ENCODE assay signal across 1 cellular context in the genomic region with DNA sequence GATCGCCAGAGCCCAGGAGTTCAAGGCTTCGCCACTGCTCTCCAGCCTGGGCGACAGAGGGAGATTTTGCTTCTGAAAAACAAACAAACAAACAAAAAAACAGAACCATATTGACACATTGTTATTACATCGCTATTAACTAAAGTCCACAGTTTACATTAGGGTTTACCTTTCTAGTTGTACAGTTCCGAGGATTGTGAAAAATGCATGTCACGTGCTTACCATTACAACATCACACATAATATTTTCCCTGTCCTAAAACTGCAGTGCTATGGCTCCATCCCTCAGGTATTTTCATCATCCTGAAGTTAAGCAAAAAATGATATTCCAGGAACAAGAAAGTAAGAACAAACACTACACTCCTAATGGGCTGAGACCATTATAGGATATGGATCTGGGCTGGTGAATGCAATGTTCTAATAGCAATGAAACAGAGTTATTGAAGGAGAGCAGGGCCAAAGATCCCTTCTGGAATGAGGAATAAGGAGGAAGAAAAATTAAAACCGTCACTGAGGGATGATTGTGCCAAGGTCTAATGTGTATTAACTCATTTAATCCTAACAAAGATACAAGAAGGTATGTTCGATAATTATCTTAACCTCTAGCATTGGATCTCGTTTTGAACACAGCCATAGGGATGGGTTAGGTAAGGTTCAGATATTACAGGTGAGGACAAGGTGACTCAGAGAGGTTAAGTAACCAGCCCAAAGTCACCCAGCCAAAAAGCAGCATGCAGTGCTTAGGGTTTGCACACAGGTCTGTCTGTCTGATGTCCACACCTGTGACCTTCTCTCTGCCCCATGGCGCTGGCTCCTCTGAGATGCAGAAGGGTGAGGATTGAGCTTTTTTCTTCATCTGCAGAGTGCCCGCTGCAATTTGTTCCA.
TF ChIP-seq lines count a peak whose summit lies in the region.

No MANE protein-coding gene starts in this region.

TF ChIP-seq in K562, 482 proteins besides CTCF, POLR2A, EP300 and RAD21 (continues in another document):
- TF ChIP-seq RBM34 (IDR thresholded peaks at IDR 0.05; ENCODE audit: borderline replicate concordance, insufficient read depth, low read length), result no peak
- TF ChIP-seq ZNF699 (CRISPR knock-in tag; IDR thresholded peaks at IDR 0.05; ENCODE audit: insufficient replicate concordance), result no peak
- TF ChIP-seq PRMT5 (CRISPR knock-in tag; IDR thresholded peaks at IDR 0.05), result no peak
- TF ChIP-seq PCBP1 (IDR thresholded peaks at IDR 0.05; ENCODE audit: low read depth, low read length, poor library complexity, severe bottlenecking), result no peak
- TF ChIP-seq, protein P1, sequence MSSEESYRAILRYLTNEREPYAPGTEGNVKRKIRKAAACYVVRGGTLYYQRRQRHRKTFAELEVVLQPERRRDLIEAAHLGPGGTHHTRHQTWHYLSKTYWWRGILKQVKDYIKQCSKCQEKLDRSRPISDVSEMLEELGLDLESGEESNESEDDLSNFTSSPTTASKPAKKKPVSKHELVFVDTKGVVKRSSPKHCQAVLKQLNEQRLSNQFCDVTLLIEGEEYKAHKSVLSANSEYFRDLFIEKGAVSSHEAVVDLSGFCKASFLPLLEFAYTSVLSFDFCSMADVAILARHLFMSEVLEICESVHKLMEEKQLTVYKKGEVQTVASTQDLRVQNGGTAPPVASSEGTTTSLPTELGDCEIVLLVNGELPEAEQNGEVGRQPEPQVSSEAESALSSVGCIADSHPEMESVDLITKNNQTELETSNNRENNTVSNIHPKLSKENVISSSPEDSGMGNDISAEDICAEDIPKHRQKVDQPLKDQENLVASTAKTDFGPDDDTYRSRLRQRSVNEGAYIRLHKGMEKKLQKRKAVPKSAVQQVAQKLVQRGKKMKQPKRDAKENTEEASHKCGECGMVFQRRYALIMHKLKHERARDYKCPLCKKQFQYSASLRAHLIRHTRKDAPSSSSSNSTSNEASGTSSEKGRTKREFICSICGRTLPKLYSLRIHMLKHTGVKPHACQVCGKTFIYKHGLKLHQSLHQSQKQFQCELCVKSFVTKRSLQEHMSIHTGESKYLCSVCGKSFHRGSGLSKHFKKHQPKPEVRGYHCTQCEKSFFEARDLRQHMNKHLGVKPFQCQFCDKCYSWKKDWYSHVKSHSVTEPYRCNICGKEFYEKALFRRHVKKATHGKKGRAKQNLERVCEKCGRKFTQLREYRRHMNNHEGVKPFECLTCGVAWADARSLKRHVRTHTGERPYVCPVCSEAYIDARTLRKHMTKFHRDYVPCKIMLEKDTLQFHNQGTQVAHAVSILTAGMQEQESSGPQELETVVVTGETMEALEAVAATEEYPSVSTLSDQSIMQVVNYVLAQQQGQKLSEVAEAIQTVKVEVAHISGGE (CRISPR knock-in tag; IDR thresholded peaks at IDR 0.05), result no peak
- no peak for TF ChIP-seq NFE2 (IDR thresholded peaks at IDR 0.05; ENCODE audit: low read depth)
- no peak for TF ChIP-seq RBBP5 (IDR thresholded peaks at IDR 0.05; ENCODE audit: borderline replicate concordance, insufficient read depth, low read length, poor library complexity, severe bottlenecking)
- no peak for TF ChIP-seq POU5F1 (IDR thresholded peaks at IDR 0.05; ENCODE audit: borderline replicate concordance, low read depth, low read length, partially characterized antibody)
- TF ChIP-seq, protein P2, sequence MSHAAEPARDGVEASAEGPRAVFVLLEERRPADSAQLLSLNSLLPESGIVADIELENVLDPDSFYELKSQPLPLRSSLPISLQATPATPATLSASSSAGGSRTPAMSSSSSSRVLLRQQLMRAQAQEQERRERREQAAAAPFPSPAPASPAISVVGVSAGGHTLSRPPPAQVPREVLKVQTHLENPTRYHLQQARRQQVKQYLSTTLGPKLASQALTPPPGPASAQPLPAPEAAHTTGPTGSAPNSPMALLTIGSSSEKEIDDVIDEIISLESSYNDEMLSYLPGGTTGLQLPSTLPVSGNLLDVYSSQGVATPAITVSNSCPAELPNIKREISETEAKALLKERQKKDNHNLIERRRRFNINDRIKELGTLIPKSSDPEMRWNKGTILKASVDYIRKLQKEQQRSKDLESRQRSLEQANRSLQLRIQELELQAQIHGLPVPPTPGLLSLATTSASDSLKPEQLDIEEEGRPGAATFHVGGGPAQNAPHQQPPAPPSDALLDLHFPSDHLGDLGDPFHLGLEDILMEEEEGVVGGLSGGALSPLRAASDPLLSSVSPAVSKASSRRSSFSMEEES (CRISPR knock-in tag; IDR thresholded peaks at IDR 0.05), result peak; percentile 64
- TF ChIP-seq NR2C2 (CRISPR knock-in tag; IDR thresholded peaks at IDR 0.05), result no peak
- no peak for TF ChIP-seq NR2C2 (tag; IDR thresholded peaks at IDR 0.05)
- no peak for TF ChIP-seq TRIM28 (IDR thresholded peaks at IDR 0.05)
- TF ChIP-seq BCOR (IDR thresholded peaks at IDR 0.05), result peak; percentile 80
- TF ChIP-seq ZNF589 (CRISPR knock-in tag; IDR thresholded peaks at IDR 0.05; ENCODE audit: low read depth), result no peak
- TF ChIP-seq, protein P3, sequence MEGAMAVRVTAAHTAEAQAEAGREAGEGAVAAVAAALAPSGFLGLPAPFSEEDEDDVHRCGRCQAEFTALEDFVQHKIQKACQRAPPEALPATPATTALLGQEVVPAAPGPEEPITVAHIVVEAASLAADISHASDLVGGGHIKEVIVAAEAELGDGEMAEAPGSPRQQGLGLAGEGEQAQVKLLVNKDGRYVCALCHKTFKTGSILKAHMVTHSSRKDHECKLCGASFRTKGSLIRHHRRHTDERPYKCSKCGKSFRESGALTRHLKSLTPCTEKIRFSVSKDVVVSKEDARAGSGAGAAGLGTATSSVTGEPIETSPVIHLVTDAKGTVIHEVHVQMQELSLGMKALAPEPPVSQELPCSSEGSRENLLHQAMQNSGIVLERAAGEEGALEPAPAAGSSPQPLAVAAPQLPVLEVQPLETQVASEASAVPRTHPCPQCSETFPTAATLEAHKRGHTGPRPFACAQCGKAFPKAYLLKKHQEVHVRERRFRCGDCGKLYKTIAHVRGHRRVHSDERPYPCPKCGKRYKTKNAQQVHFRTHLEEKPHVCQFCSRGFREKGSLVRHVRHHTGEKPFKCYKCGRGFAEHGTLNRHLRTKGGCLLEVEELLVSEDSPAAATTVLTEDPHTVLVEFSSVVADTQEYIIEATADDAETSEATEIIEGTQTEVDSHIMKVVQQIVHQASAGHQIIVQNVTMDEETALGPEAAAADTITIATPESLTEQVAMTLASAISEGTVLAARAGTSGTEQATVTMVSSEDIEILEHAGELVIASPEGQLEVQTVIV (CRISPR knock-in tag; IDR thresholded peaks at IDR 0.05; ENCODE audit: borderline replicate concordance), result no peak
- TF ChIP-seq RAD51 (IDR thresholded peaks at IDR 0.05; ENCODE audit: borderline replicate concordance, low read depth), result peak; percentile 29; the same call in 1 of the 2 replicates
- TF ChIP-seq, protein P4, sequence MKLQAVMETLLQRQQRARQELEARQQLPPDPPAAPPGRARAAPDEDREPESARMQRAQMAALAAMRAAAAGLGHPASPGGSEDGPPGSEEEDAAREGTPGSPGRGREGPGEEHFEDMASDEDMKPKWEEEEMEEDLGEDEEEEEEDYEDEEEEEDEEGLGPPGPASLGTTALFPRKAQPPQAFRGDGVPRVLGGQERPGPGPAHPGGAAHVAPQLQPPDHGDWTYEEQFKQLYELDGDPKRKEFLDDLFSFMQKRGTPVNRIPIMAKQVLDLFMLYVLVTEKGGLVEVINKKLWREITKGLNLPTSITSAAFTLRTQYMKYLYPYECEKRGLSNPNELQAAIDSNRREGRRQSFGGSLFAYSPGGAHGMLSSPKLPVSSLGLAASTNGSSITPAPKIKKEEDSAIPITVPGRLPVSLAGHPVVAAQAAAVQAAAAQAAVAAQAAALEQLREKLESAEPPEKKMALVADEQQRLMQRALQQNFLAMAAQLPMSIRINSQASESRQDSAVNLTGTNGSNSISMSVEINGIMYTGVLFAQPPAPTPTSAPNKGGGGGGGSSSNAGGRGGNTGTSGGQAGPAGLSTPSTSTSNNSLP (IDR thresholded peaks at IDR 0.05; ENCODE audit: borderline replicate concordance, low read depth, low read length), result no peak
- TF ChIP-seq SRSF7 (optimal IDR thresholded peaks at IDR 0.05; ENCODE audit: low read depth, low read length), result no peak
- no peak for TF ChIP-seq ZNF41 (CRISPR knock-in tag; conservative IDR thresholded peaks at IDR 0.05)
- no peak for TF ChIP-seq U2AF2 (optimal IDR thresholded peaks at IDR 0.05; ENCODE audit: low read depth, low read length)
- TF ChIP-seq SP1 (CRISPR knock-in tag; IDR thresholded peaks at IDR 0.05), result no peak
- no peak for TF ChIP-seq CBFB (CRISPR knock-in tag; IDR thresholded peaks at IDR 0.05)
- TF ChIP-seq ELF1 (tag; IDR thresholded peaks at IDR 0.05), result no peak
- TF ChIP-seq, protein P5, sequence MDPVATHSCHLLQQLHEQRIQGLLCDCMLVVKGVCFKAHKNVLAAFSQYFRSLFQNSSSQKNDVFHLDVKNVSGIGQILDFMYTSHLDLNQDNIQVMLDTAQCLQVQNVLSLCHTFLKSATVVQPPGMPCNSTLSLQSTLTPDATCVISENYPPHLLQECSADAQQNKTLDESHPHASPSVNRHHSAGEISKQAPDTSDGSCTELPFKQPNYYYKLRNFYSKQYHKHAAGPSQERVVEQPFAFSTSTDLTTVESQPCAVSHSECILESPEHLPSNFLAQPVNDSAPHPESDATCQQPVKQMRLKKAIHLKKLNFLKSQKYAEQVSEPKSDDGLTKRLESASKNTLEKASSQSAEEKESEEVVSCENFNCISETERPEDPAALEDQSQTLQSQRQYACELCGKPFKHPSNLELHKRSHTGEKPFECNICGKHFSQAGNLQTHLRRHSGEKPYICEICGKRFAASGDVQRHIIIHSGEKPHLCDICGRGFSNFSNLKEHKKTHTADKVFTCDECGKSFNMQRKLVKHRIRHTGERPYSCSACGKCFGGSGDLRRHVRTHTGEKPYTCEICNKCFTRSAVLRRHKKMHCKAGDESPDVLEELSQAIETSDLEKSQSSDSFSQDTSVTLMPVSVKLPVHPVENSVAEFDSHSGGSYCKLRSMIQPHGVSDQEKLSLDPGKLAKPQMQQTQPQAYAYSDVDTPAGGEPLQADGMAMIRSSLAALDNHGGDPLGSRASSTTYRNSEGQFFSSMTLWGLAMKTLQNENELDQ (CRISPR knock-in tag; IDR thresholded peaks at IDR 0.05; ENCODE audit: borderline replicate concordance), result no peak
- TF ChIP-seq, protein P6, sequence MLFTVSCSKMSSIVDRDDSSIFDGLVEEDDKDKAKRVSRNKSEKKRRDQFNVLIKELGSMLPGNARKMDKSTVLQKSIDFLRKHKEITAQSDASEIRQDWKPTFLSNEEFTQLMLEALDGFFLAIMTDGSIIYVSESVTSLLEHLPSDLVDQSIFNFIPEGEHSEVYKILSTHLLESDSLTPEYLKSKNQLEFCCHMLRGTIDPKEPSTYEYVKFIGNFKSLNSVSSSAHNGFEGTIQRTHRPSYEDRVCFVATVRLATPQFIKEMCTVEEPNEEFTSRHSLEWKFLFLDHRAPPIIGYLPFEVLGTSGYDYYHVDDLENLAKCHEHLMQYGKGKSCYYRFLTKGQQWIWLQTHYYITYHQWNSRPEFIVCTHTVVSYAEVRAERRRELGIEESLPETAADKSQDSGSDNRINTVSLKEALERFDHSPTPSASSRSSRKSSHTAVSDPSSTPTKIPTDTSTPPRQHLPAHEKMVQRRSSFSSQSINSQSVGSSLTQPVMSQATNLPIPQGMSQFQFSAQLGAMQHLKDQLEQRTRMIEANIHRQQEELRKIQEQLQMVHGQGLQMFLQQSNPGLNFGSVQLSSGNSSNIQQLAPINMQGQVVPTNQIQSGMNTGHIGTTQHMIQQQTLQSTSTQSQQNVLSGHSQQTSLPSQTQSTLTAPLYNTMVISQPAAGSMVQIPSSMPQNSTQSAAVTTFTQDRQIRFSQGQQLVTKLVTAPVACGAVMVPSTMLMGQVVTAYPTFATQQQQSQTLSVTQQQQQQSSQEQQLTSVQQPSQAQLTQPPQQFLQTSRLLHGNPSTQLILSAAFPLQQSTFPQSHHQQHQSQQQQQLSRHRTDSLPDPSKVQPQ (CRISPR knock-in tag; IDR thresholded peaks at IDR 0.05; ENCODE audit: borderline replicate concordance), result no peak
- no peak for TF ChIP-seq TCF7L2 (IDR thresholded peaks at IDR 0.05; ENCODE audit: low read depth, low read length)
- peak; percentile 69 for TF ChIP-seq ZFP36 (IDR thresholded peaks at IDR 0.05; ENCODE audit: low read depth, low read length, partially characterized antibody)
- no peak for TF ChIP-seq L3MBTL2 (IDR thresholded peaks at IDR 0.05)
- TF ChIP-seq ZFPM2 (CRISPR knock-in tag; IDR thresholded peaks at IDR 0.05), result no peak
- TF ChIP-seq YY1 (IDR thresholded peaks at IDR 0.05; ENCODE audit: borderline replicate concordance in 1 of 3, control insufficient read depth in 1 of 3, extremely low read depth in 1 of 3, insufficient read depth in 3 of 3, insufficient read length in 1 of 3, insufficient replicate concordance in 2 of 3, low read depth in 1 of 3, low read length in 2 of 3), result no peak
- TF ChIP-seq, protein P7, sequence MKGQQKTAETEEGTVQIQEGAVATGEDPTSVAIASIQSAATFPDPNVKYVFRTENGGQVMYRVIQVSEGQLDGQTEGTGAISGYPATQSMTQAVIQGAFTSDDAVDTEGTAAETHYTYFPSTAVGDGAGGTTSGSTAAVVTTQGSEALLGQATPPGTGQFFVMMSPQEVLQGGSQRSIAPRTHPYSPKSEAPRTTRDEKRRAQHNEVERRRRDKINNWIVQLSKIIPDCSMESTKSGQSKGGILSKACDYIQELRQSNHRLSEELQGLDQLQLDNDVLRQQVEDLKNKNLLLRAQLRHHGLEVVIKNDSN (CRISPR knock-in tag; IDR thresholded peaks at IDR 0.05), result no peak
- TF ChIP-seq, protein P8, sequence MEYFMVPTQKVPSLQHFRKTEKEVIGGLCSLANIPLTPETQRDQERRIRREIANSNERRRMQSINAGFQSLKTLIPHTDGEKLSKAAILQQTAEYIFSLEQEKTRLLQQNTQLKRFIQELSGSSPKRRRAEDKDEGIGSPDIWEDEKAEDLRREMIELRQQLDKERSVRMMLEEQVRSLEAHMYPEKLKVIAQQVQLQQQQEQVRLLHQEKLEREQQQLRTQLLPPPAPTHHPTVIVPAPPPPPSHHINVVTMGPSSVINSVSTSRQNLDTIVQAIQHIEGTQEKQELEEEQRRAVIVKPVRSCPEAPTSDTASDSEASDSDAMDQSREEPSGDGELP (CRISPR knock-in tag; IDR thresholded peaks at IDR 0.05; ENCODE audit: borderline replicate concordance), result no peak
- TF ChIP-seq CEBPB (tag; IDR thresholded peaks at IDR 0.05), result peak; percentile 51
- TF ChIP-seq, protein P9, sequence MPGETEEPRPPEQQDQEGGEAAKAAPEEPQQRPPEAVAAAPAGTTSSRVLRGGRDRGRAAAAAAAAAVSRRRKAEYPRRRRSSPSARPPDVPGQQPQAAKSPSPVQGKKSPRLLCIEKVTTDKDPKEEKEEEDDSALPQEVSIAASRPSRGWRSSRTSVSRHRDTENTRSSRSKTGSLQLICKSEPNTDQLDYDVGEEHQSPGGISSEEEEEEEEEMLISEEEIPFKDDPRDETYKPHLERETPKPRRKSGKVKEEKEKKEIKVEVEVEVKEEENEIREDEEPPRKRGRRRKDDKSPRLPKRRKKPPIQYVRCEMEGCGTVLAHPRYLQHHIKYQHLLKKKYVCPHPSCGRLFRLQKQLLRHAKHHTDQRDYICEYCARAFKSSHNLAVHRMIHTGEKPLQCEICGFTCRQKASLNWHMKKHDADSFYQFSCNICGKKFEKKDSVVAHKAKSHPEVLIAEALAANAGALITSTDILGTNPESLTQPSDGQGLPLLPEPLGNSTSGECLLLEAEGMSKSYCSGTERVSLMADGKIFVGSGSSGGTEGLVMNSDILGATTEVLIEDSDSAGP (CRISPR knock-in tag; IDR thresholded peaks at IDR 0.05), result no peak
- TF ChIP-seq ESRRA (IDR thresholded peaks at IDR 0.05; ENCODE audit: borderline replicate concordance, low read depth), result no peak
- TF ChIP-seq NBN (IDR thresholded peaks at IDR 0.05; ENCODE audit: low read depth), result no peak
- TF ChIP-seq MED1 (CRISPR knock-in tag; IDR thresholded peaks at IDR 0.05; ENCODE audit: borderline replicate concordance), result no peak
- peak; percentile 52 for TF ChIP-seq CBX8 (IDR thresholded peaks at IDR 0.05; ENCODE audit: borderline replicate concordance, extremely low read depth, low read depth, low read length, poor library complexity, severe bottlenecking)
- TF ChIP-seq MYNN (IDR thresholded peaks at IDR 0.05), result no peak
- no peak for TF ChIP-seq MYNN (CRISPR knock-in tag; IDR thresholded peaks at IDR 0.05)
- peak; percentile 83 for TF ChIP-seq RBM25 (IDR thresholded peaks at IDR 0.05; ENCODE audit: low read depth, low read length, severe bottlenecking)
